1 cellular context compared by ENCODE assay signal in the genomic region with DNA sequence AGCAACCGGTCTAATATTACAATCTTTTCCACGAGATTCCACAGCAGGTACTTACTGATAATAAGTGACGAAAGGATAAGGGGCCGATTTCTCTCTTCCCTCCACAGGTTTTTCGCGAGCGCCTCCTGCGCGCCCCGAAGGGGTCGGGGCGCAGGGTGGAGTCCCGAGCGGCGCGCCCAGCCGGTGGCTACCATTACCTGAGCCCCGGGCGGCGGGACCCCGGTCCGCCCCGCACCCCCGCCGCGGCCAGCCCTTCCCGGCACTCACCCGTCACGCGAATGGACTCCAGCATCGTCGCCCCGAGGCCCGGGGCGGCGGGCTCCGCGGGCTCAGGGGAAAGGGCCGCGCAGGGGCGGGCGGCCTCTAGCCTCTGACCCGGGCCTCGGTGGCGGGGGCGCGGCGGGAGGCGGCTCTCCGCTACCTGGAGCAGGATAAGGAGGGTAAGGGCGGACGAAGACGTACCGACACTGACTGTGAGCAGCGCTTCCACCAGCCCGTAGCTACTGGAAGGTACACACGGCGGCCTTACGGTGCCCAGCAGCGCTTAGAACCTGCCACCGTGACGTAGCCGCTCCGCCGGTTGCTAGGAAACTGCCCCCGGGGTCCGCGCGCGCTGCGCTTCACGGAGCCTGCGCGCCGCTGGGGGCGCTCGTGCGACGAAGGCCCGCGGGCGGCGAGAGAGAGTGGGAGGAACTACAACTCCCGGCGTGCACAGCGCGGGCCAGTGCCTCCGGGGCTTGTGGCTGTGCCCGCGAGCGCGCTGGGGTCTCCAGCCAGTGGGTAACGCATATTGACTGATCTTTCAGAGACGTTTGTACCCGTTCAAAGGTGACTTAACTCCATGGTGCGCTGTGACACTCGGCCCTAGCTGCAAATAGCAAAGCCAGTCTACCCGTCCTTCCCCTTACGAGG.
TF ChIP-seq lines count a peak whose summit lies in the region.

No MANE protein-coding gene starts in this region.

TF ChIP-seq in K562, 482 proteins besides CTCF, POLR2A, EP300 and RAD21 (continued from another document and continues in another):
- TF ChIP-seq SPI1 (IDR thresholded peaks at IDR 0.05; ENCODE audit: borderline replicate concordance, low read depth, low read length) (no peak), SMARCA5 (IDR thresholded peaks at IDR 0.05) (no peak), ATF1 (CRISPR knock-in tag; IDR thresholded peaks at IDR 0.05) (0 out of 2 replicates have a peak, but pooled peaks have one; percentile 34), ATF1 (tag; IDR thresholded peaks at IDR 0.05) (peak; percentile 95), PHB (CRISPR knock-in tag; IDR thresholded peaks at IDR 0.05) (no peak), NR2F6 (CRISPR knock-in tag; IDR thresholded peaks at IDR 0.05) (no peak), ILK (tag; IDR thresholded peaks at IDR 0.05; ENCODE audit: borderline replicate concordance, low read depth) (no peak), OTX1 (CRISPR knock-in tag; IDR thresholded peaks at IDR 0.05) (no peak), RBM14 (IDR thresholded peaks at IDR 0.05; ENCODE audit: borderline replicate concordance, insufficient read depth, low read depth, low read length) (no peak), ZNF212 (CRISPR knock-in tag; IDR thresholded peaks at IDR 0.05) (no peak), ELF1 (tag; IDR thresholded peaks at IDR 0.05) (no peak), EGR1 (conservative IDR thresholded peaks at IDR 0.05) (peak; percentile 77), BMI1 (IDR thresholded peaks at IDR 0.05; ENCODE audit: low read length) (peak; percentile 42; the same call in 1 of the 2 replicates), ZKSCAN3 (CRISPR knock-in tag; IDR thresholded peaks at IDR 0.05) (no peak), MED1 (CRISPR knock-in tag; IDR thresholded peaks at IDR 0.05; ENCODE audit: borderline replicate concordance) (no peak), KLF13 (tag; IDR thresholded peaks at IDR 0.05; ENCODE audit: borderline replicate concordance, low read depth) (no peak), SMARCA4 (IDR thresholded peaks at IDR 0.05) (no peak), MEIS2 (IDR thresholded peaks at IDR 0.05; ENCODE audit: partially characterized antibody) (no peak), PYGO2 (tag; IDR thresholded peaks at IDR 0.05) (no peak), TEAD2 (tag; IDR thresholded peaks at IDR 0.05) (no peak), ZFX (CRISPR knock-in tag; IDR thresholded peaks at IDR 0.05) (peak; percentile 90), FOXK1 (CRISPR knock-in tag; IDR thresholded peaks at IDR 0.05; ENCODE audit: borderline replicate concordance) (0 out of 2 replicates have a peak, but pooled peaks have one; percentile 42), CBX5 (IDR thresholded peaks at IDR 0.05; ENCODE audit: borderline replicate concordance, low read depth) (no peak), SAP30 (IDR thresholded peaks at IDR 0.05; ENCODE audit: borderline replicate concordance, insufficient read depth, low read depth, low read length, poor library complexity, severe bottlenecking) (no peak), NFE2L1 (tag; IDR thresholded peaks at IDR 0.05; ENCODE audit: borderline replicate concordance, low read depth) (no peak), ZNF695 (CRISPR knock-in tag; IDR thresholded peaks at IDR 0.05) (no peak), ZNF561 (CRISPR knock-in tag; conservative IDR thresholded peaks at IDR 0.05) (no peak), NFE2 (IDR thresholded peaks at IDR 0.05; ENCODE audit: low read depth) (no peak), CREB1 (IDR thresholded peaks at IDR 0.05) (peak; percentile 79), CREB1 (CRISPR knock-in tag; IDR thresholded peaks at IDR 0.05) (peak; percentile 82; the same call in 1 of the 2 replicates), BHLHE40 (IDR thresholded peaks at IDR 0.05; ENCODE audit: low read length) (peak; percentile 37; the same call in 1 of the 2 replicates), ZNF133 (CRISPR knock-in tag; IDR thresholded peaks at IDR 0.05) (no peak), ZNF146 (CRISPR knock-in tag; IDR thresholded peaks at IDR 0.05; ENCODE audit: unreplicated experiment) (no peak), TBL1XR1 (IDR thresholded peaks at IDR 0.05; ENCODE audit: low read length in 2 of 2) (0 out of 4 replicates have a peak, but pooled peaks of 1 of the 2 experiments have one; percentile 49), SLC30A9 (CRISPR knock-in tag; IDR thresholded peaks at IDR 0.05) (no peak), HMGN3 (IDR thresholded peaks at IDR 0.05; ENCODE audit: borderline replicate concordance, extremely low read depth, insufficient read length, low read depth, low read length) (no peak), PHF20 (IDR thresholded peaks at IDR 0.05; ENCODE audit: partially characterized antibody) (peak; percentile 25), ZNF75A (CRISPR knock-in tag; IDR thresholded peaks at IDR 0.05) (no peak), ZBTB1 (CRISPR knock-in tag; IDR thresholded peaks at IDR 0.05; ENCODE audit: borderline replicate concordance, low read depth) (no peak), SRSF9 (IDR thresholded peaks at IDR 0.05; ENCODE audit: borderline replicate concordance, low read depth, low read length) (no peak), POLR2B (IDR thresholded peaks at IDR 0.05; ENCODE audit: low read depth, partially characterized antibody) (no peak), ZFPM2 (CRISPR knock-in tag; IDR thresholded peaks at IDR 0.05) (no peak), POLR2AphosphoS2 (IDR thresholded peaks at IDR 0.05; ENCODE audit: low read length) (no peak), ZNF507 (tag; conservative IDR thresholded peaks at IDR 0.05) (no peak), ZNF696 (CRISPR knock-in tag; conservative IDR thresholded peaks at IDR 0.05) (no peak), NELFE (IDR thresholded peaks at IDR 0.05; ENCODE audit: insufficient read depth, insufficient read length) (no peak)
- TF ChIP-seq, protein P1, sequence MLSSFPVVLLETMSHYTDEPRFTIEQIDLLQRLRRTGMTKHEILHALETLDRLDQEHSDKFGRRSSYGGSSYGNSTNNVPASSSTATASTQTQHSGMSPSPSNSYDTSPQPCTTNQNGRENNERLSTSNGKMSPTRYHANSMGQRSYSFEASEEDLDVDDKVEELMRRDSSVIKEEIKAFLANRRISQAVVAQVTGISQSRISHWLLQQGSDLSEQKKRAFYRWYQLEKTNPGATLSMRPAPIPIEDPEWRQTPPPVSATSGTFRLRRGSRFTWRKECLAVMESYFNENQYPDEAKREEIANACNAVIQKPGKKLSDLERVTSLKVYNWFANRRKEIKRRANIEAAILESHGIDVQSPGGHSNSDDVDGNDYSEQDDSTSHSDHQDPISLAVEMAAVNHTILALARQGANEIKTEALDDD (IDR thresholded peaks at IDR 0.05), result no peak
- TF ChIP-seq, protein P2, sequence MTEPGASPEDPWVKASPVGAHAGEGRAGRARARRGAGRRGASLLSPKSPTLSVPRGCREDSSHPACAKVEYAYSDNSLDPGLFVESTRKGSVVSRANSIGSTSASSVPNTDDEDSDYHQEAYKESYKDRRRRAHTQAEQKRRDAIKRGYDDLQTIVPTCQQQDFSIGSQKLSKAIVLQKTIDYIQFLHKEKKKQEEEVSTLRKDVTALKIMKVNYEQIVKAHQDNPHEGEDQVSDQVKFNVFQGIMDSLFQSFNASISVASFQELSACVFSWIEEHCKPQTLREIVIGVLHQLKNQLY (CRISPR knock-in tag; conservative IDR thresholded peaks at IDR 0.05), result no peak
- TF ChIP-seq, protein P3, sequence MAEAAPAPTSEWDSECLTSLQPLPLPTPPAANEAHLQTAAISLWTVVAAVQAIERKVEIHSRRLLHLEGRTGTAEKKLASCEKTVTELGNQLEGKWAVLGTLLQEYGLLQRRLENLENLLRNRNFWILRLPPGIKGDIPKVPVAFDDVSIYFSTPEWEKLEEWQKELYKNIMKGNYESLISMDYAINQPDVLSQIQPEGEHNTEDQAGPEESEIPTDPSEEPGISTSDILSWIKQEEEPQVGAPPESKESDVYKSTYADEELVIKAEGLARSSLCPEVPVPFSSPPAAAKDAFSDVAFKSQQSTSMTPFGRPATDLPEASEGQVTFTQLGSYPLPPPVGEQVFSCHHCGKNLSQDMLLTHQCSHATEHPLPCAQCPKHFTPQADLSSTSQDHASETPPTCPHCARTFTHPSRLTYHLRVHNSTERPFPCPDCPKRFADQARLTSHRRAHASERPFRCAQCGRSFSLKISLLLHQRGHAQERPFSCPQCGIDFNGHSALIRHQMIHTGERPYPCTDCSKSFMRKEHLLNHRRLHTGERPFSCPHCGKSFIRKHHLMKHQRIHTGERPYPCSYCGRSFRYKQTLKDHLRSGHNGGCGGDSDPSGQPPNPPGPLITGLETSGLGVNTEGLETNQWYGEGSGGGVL (CRISPR knock-in tag; IDR thresholded peaks at IDR 0.05), result no peak
- TF ChIP-seq, protein P4, sequence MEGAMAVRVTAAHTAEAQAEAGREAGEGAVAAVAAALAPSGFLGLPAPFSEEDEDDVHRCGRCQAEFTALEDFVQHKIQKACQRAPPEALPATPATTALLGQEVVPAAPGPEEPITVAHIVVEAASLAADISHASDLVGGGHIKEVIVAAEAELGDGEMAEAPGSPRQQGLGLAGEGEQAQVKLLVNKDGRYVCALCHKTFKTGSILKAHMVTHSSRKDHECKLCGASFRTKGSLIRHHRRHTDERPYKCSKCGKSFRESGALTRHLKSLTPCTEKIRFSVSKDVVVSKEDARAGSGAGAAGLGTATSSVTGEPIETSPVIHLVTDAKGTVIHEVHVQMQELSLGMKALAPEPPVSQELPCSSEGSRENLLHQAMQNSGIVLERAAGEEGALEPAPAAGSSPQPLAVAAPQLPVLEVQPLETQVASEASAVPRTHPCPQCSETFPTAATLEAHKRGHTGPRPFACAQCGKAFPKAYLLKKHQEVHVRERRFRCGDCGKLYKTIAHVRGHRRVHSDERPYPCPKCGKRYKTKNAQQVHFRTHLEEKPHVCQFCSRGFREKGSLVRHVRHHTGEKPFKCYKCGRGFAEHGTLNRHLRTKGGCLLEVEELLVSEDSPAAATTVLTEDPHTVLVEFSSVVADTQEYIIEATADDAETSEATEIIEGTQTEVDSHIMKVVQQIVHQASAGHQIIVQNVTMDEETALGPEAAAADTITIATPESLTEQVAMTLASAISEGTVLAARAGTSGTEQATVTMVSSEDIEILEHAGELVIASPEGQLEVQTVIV (CRISPR knock-in tag; IDR thresholded peaks at IDR 0.05; ENCODE audit: borderline replicate concordance), result no peak
- TF ChIP-seq, protein P5, sequence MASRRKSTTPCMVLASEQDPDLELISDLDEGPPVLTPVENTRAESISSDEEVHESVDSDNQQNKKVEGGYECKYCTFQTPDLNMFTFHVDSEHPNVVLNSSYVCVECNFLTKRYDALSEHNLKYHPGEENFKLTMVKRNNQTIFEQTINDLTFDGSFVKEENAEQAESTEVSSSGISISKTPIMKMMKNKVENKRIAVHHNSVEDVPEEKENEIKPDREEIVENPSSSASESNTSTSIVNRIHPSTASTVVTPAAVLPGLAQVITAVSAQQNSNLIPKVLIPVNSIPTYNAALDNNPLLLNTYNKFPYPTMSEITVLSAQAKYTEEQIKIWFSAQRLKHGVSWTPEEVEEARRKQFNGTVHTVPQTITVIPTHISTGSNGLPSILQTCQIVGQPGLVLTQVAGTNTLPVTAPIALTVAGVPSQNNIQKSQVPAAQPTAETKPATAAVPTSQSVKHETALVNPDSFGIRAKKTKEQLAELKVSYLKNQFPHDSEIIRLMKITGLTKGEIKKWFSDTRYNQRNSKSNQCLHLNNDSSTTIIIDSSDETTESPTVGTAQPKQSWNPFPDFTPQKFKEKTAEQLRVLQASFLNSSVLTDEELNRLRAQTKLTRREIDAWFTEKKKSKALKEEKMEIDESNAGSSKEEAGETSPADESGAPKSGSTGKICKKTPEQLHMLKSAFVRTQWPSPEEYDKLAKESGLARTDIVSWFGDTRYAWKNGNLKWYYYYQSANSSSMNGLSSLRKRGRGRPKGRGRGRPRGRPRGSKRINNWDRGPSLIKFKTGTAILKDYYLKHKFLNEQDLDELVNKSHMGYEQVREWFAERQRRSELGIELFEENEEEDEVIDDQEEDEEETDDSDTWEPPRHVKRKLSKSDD (conservative IDR thresholded peaks at IDR 0.05; ENCODE audit: low read length), result peak; percentile 93
- TF ChIP-seq, protein P6, sequence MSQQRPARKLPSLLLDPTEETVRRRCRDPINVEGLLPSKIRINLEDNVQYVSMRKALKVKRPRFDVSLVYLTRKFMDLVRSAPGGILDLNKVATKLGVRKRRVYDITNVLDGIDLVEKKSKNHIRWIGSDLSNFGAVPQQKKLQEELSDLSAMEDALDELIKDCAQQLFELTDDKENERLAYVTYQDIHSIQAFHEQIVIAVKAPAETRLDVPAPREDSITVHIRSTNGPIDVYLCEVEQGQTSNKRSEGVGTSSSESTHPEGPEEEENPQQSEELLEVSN (IDR thresholded peaks at IDR 0.05; ENCODE audit: borderline replicate concordance in 1 of 2, extremely low read depth in 1 of 2, insufficient read depth in 1 of 2, insufficient read length in 1 of 2, low read depth in 1 of 2, low read length in 1 of 2, poor library complexity in 1 of 2, severe bottlenecking in 1 of 2), result peak in 1 of 2 experiments; percentile 43
- TF ChIP-seq, protein P7, sequence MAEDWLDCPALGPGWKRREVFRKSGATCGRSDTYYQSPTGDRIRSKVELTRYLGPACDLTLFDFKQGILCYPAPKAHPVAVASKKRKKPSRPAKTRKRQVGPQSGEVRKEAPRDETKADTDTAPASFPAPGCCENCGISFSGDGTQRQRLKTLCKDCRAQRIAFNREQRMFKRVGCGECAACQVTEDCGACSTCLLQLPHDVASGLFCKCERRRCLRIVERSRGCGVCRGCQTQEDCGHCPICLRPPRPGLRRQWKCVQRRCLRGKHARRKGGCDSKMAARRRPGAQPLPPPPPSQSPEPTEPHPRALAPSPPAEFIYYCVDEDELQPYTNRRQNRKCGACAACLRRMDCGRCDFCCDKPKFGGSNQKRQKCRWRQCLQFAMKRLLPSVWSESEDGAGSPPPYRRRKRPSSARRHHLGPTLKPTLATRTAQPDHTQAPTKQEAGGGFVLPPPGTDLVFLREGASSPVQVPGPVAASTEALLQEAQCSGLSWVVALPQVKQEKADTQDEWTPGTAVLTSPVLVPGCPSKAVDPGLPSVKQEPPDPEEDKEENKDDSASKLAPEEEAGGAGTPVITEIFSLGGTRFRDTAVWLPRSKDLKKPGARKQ (CRISPR knock-in tag; IDR thresholded peaks at IDR 0.05), result no peak
- TF ChIP-seq, protein P8, sequence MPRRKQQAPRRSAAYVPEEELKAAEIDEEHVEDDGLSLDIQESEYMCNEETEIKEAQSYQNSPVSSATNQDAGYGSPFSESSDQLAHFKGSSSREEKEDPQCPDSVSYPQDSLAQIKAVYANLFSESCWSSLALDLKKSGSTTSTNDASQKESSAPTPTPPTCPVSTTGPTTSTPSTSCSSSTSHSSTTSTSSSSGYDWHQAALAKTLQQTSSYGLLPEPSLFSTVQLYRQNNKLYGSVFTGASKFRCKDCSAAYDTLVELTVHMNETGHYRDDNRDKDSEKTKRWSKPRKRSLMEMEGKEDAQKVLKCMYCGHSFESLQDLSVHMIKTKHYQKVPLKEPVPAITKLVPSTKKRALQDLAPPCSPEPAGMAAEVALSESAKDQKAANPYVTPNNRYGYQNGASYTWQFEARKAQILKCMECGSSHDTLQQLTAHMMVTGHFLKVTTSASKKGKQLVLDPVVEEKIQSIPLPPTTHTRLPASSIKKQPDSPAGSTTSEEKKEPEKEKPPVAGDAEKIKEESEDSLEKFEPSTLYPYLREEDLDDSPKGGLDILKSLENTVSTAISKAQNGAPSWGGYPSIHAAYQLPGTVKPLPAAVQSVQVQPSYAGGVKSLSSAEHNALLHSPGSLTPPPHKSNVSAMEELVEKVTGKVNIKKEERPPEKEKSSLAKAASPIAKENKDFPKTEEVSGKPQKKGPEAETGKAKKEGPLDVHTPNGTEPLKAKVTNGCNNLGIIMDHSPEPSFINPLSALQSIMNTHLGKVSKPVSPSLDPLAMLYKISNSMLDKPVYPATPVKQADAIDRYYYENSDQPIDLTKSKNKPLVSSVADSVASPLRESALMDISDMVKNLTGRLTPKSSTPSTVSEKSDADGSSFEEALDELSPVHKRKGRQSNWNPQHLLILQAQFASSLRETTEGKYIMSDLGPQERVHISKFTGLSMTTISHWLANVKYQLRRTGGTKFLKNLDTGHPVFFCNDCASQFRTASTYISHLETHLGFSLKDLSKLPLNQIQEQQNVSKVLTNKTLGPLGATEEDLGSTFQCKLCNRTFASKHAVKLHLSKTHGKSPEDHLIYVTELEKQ (CRISPR knock-in tag; IDR thresholded peaks at IDR 0.05), result no peak
